In the genomic region with DNA sequence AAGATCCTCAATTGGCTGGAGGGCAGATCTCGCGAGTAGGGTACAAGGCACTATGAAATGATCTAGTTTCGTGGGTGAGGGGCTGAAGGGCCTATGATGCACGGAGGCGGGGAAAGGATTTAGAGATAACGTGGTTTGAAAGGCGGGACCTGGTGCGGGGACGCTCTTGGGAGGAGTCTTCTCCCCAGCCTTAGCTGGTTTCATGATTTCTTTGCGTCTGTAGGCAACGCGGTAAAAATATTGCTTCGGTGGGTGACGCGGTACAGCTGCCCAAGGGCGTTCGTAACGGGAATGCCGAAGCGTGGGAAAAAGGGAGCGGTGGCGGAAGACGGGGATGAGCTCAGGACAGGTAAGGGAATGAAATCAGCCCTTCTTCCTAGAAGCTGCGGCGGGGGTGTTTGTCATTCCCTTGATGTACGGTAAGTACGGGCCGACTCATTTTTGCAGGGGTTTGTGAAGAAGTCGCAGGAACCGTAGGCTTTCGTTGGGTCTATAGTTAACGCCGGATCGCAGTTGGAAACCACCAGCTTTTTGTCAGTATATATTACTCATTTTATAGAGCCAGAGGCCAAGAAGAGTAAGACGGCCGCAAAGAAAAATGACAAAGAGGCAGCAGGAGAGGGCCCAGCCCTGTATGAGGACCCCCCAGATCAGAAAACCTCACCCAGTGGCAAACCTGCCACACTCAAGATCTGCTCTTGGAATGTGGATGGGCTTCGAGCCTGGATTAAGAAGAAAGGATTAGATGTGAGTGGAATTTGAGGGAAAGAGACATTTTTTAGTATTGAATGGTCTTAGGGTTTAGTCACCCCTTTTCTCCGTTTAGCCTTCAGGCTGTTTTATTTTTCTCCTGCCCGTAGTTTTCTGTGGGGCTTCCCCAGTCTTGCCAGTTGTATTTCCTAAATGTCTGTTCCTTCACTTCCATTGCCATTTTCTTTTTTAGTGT, we compare ENCODE assay signal across 8 cellular contexts. TPM values are rescaled to one million over a fixed set of nuclear protein-coding genes. Genes with fewer than 3 reads are reported as not detected.
DNase-seq lines count a peak whose midpoint lies in the region; ATAC-seq and TF ChIP-seq lines count a peak whose summit lies in the region.

No MANE protein-coding gene starts in this region.

- H3K36me3 Mint-ChIP-seq in MCF 10A (ENCODE audit: insufficient read depth, unreplicated experiment) (peaks cover 42% of the 10 kb centered on the region), chondrocyte (ENCODE audit: low read depth) (peaks cover 21% of the 10 kb centered on the region)

- H3K4me1 Mint-ChIP-seq in MCF 10A (ENCODE audit: insufficient read depth, unreplicated experiment): peaks cover 15% of the 10 kb centered on the region
- H3K4me1 Mint-ChIP-seq in chondrocyte (ENCODE audit: low read depth): peaks cover 23% of the 10 kb centered on the region

- POLR2A ChIA-PET in MCF 10A (lab: Yijun Ruan, JAX): interaction anchor here (0.8 to 5.3 kb wide), 31 partner anchors 8 to 1055 kb away, joined by 3 to 81 read pairs (median 5); partner anchors contain the start of genes CCNB1IP1, METTL17, METTL3 and PARP2

- no peaks in the 10 kb centered on the region for H3K27me3 Mint-ChIP-seq in MCF 10A (ENCODE audit: insufficient read depth, unreplicated experiment)
- no peaks in the 10 kb centered on the region for H3K27me3 Mint-ChIP-seq in chondrocyte (ENCODE audit: low read depth)

- BruUV-seq in MCF 10A (replicated peaks; lab: Mats Ljungman, UMichigan): TSS peak; percentile 77

- peaks cover 60% of the 10 kb centered on the region for H3K4me1 ChIP-seq in BLaER1
- peaks cover 0 to 49% (median 37%) of the 10 kb centered on the region in 4 donors for H3K4me1 ChIP-seq in tibial artery

- H3K4me3 ChIP-seq in BLaER1 (peak overlapping the region; percentile 86), tibial artery (peak overlapping the region; percentile 71 to 72)

- TF ChIP-seq CTCF in MCF 10A (IDR thresholded peaks at IDR 0.05; ENCODE audit: unreplicated experiment) (no peak), tibial artery (IDR thresholded peaks at IDR 0.05) (no peak), chondrocyte (IDR thresholded peaks at IDR 0.05) (no peak)

- ATAC-seq in GM18505 (IDR thresholded peaks at IDR 0.05; ENCODE audit: unreplicated experiment) (peak; percentile 46), HG02943 (IDR thresholded peaks at IDR 0.05; ENCODE audit: low read depth, unreplicated experiment) (peak; percentile 51), left lobe of liver (peak; percentile 69)

- H3K36me3 ChIP-seq in BLaER1 (peaks cover 71% of the 10 kb centered on the region), tibial artery (peaks cover 41 to 56% (median 47%) of the 10 kb centered on the region in 3 donors)

- H3K9me3 ChIP-seq in BLaER1 (no peaks in the 10 kb centered on the region), tibial artery (no peaks in the 10 kb centered on the region)

- H3K4me3 Mint-ChIP-seq in MCF 10A (ENCODE audit: unreplicated experiment): no peak overlapping the region
- no peak overlapping the region for H3K4me3 Mint-ChIP-seq in chondrocyte (ENCODE audit: unreplicated experiment)

- intact Hi-C loops in MCF 10A (cut with micrococcal nuclease): loop anchor here (1.0 to 2.0 kb wide), 4 partner anchors 42 to 227 kb away; partner anchors contain the start of genes PARP2 and TEP1
- intact Hi-C loops in tibial artery (cut with DNase I; ENCODE audit: low total_unique reads): no loop called here

- H3K9ac ChIP-seq in BLaER1: peak overlapping the region; percentile 92

- peaks cover 37% of the 10 kb centered on the region for H4K20me1 ChIP-seq in BLaER1

- H3K27me3 ChIP-seq in BLaER1 (no peaks in the 10 kb centered on the region), tibial artery (no peaks in the 10 kb centered on the region)

- H3K9me3 Mint-ChIP-seq in MCF 10A (ENCODE audit: unreplicated experiment) (no peaks in the 10 kb centered on the region), chondrocyte (ENCODE audit: low read depth) (no peaks in the 10 kb centered on the region)

- peak overlapping the region; percentile 99 for H3K4me2 ChIP-seq in BLaER1

- DNase-seq in NCI-H510A (lab: John Stamatoyannopoulos, UW) (peak; percentile 66), MCF 10A (ENCODE audit: unreplicated experiment) (peak; percentile 84), left lobe of liver (ENCODE audit: low spot score) (no peak), tibial artery (no peak), chondrocyte (ENCODE audit: low spot score) (no peak)

- CTCF ChIA-PET in MCF 10A (lab: Yijun Ruan, JAX): interaction anchor here (0.6 to 4.9 kb wide), 14 partner anchors 15 to 559 kb away, joined by 3 to 25 read pairs (median 3); partner anchors contain the start of gene TEP1

- H3K27ac ChIP-seq in BLaER1 (peak overlapping the region; percentile 93), tibial artery (peak overlapping the region; percentile 84 to 93)

- no peak for TF ChIP-seq POLR2A in GM18505 (IDR thresholded peaks at IDR 0.05; ENCODE audit: borderline replicate concordance, extremely low read depth, insufficient read depth, insufficient read length)

- H3K27ac Mint-ChIP-seq in MCF 10A (ENCODE audit: low read depth, unreplicated experiment) (no peak overlapping the region), chondrocyte (ENCODE audit: unreplicated experiment) (no peak overlapping the region)

RNA-seq across cellular contexts. Expression of gene APEX1, which starts 0.6 kb away (rescaled TPM):
- 140 and 168 TPM in 2 replicates for total RNA-seq in MCF 10A (2022)
- 50.9 TPM for total RNA-seq in left lobe of liver
- total RNA-seq in chondrocyte: 141 to 168 TPM (median 142 TPM) in 3 replicates

RNA-seq across cellular contexts. Expression of gene OSGEP, which starts 1.0 kb away (rescaled TPM):
- 27.2 and 34.7 TPM in 2 replicates for total RNA-seq in MCF 10A (2022)
- 11.5 TPM for total RNA-seq in left lobe of liver
- 26.0 to 41.4 TPM (median 28.6 TPM) in 3 replicates for total RNA-seq in chondrocyte

RNA-seq across cellular contexts. Expression of gene PIP4P1, which starts 5.6 kb away (rescaled TPM):
- total RNA-seq in MCF 10A (2022) (22.5 and 34.9 TPM in 2 replicates), left lobe of liver (11.7 TPM), chondrocyte (31.0 to 36.9 TPM (median 32.0 TPM) in 3 replicates)

RNA-seq across cellular contexts. Expression of gene PNP, which starts 13.6 kb away (rescaled TPM):
- total RNA-seq in MCF 10A (2022): 56.0 and 63.9 TPM in 2 replicates
- total RNA-seq in left lobe of liver: 45.0 TPM
- 25.0 to 34.8 TPM (median 26.7 TPM) in 3 replicates for total RNA-seq in chondrocyte

RNA-seq across cellular contexts. Expression of gene KLHL33, which starts 19.7 kb away (rescaled TPM):
- total RNA-seq in MCF 10A (2022) (0.14 TPM in 1 of 2 replicates, not detected in the other), left lobe of liver (0.20 TPM), chondrocyte (not detected in 3 replicates)

Comparison
In these comparisons a context has a peak if more than half of its experiments do, and no peak if none do; other contexts are left out.
1. DNase-seq: peak in NCI-H510A (single experiment) and MCF 10A (single experiment); none in left lobe of liver (single experiment), tibial artery (0 of 2) and chondrocyte (single experiment).
2. Peak in every context shown above with its lines, with median percentiles within 50 percentile points of each other: ATAC-seq.